34 cellular contexts compared by ENCODE assay signal in the genomic region with DNA sequence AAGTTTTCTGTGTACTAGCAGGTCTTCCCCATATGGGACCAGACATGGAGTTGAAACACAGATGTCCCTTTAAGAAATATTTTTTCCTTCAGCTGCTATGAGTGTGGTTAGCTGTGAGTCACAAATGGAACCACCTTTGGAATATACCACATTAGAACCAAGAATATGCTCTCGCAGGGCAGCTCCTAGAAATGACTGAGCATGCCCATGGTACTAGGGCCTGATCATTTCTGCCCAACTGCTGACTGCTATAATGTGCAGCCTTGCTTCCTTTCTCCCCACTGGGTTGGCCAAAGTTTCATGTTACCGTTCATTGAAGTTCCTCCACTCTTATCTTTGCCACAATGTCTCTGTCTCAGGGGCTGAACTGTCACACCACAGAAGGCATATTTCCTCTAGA.
DNase-seq lines count a peak whose midpoint lies in the region; ATAC-seq, FAIRE-seq and TF ChIP-seq lines count a peak whose summit lies in the region.
"Had no signal": no experiment of that assay in that cellular context is flagged by ENCODE, and none has a peak within 500 bp of the region (broad histone marks: within the 10 kb centered on the region; RNA-seq: fewer than 3 reads in every experiment).

No MANE protein-coding gene starts in this region.

- H3K4me3 Mint-ChIP-seq in astrocyte (ENCODE audit: unreplicated experiment) = no peak overlapping the region
- H3K4me3 Mint-ChIP-seq: activated CD4-positive, alpha-beta memory T cell treated with anti-CD3 and anti-CD28 coated beads for 36 hours; activated T-helper 1 cell treated with anti-CD3 and anti-CD28 coated beads, Interleukin-12 subunit alpha, Interleukin-12 subunit beta, Interleukin-2, Interleukin-4 antibody, amounts not matched to agents 30 ng/mL and 10 ng/mL and 1 ng/mL, durations not matched to agents 14 hours and 24 hours and 36 hours; CD14-positive monocyte; naive B cell had no signal

- H3K23ac ChIP-seq in neuronal stem cell (ENCODE audit: low read depth, low read length, poor library complexity) = no peak overlapping the region

- H3K27ac ChIP-seq in astrocyte (ENCODE audit: low read depth, low read length) (no peak overlapping the region), neuronal stem cell (replicated peaks; ENCODE audit: low read length) (no peak overlapping the region), caudate nucleus (ENCODE audit: low read depth, low read length) (no peak overlapping the region)
- H3K27ac ChIP-seq: esophagus muscularis mucosa, gastroesophageal sphincter, left ventricle myocardium inferior, prostate gland, SJSA1, suprapubic skin had no signal

- H3K27ac Mint-ChIP-seq in astrocyte (ENCODE audit: unreplicated experiment) = no peak overlapping the region
- H3K27ac Mint-ChIP-seq: activated CD4-positive, alpha-beta memory T cell treated with anti-CD3 and anti-CD28 coated beads for 36 hours; activated T-helper 1 cell treated with anti-CD3 and anti-CD28 coated beads, Interleukin-12 subunit alpha, Interleukin-12 subunit beta, Interleukin-2, Interleukin-4 antibody, amounts not matched to agents 30 ng/mL and 10 ng/mL and 1 ng/mL, durations not matched to agents 14 hours and 24 hours and 36 hours; CD14-positive monocyte; naive B cell had no signal

- no peak overlapping the region for H2BK12ac ChIP-seq in neuronal stem cell (ENCODE audit: low read length)

- H3K27me3 ChIP-seq in Loucy (ENCODE audit: insufficient read depth, low read length, poor library complexity, severe bottlenecking) (no peaks in the 10 kb centered on the region), astrocyte (ENCODE audit: insufficient read depth, low read length) (no peaks in the 10 kb centered on the region), neuronal stem cell (ENCODE audit: control insufficient read depth in 3 of 3, insufficient read depth in 3 of 3, low read depth in 1 of 3, low read length in 3 of 3) (no peaks in the 10 kb centered on the region)
- H3K27me3 ChIP-seq: esophagus muscularis mucosa, gastroesophageal sphincter, SJSA1, suprapubic skin had no signal

- H3K9me3 ChIP-seq in Loucy (ENCODE audit: insufficient read depth, low read depth, low read length) (no peaks in the 10 kb centered on the region; the same call in 1 of the 2 replicates), astrocyte (ENCODE audit: insufficient read depth, low read depth, low read length) (no peaks in the 10 kb centered on the region), neuronal stem cell (replicated peaks in 1 of 2; ENCODE audit: control insufficient read depth in 2 of 2, insufficient read depth in 1 of 2, low read depth in 1 of 2, low read length in 2 of 2) (no peaks in the 10 kb centered on the region)
- H3K9me3 ChIP-seq: esophagus muscularis mucosa, gastroesophageal sphincter, prostate gland, SJSA1, suprapubic skin had no signal

- no peak for FAIRE-seq in astrocyte (lab: Jason Lieb, UNC)
- FAIRE-seq: GM12892, H1, TTC549 had no signal

- no peak overlapping the region for H3K14ac ChIP-seq in neuronal stem cell (ENCODE audit: low read length)

- H2BK120ac ChIP-seq in neuronal stem cell (ENCODE audit: low read depth, low read length) = no peak overlapping the region

- H4K20me1 ChIP-seq in Loucy (ENCODE audit: insufficient read depth, low read length, poor library complexity, severe bottlenecking) (no peaks in the 10 kb centered on the region), astrocyte (ENCODE audit: insufficient read depth, low read length) (no peaks in the 10 kb centered on the region)

- no peak overlapping the region for H2AK5ac ChIP-seq in neuronal stem cell (ENCODE audit: low read depth, low read length)

- no peak for TF ChIP-seq CTCF in Loucy (conservative IDR thresholded peaks at IDR 0.05; ENCODE audit: low read length)
- TF ChIP-seq CTCF in astrocyte (IDR thresholded peaks at IDR 0.05; ENCODE audit: insufficient read depth, low read depth, low read length) = no peak

- H3K79me1 ChIP-seq in neuronal stem cell (ENCODE audit: low read depth, low read length) = no peaks in the 10 kb centered on the region

- H3K27me3 Mint-ChIP-seq in astrocyte (ENCODE audit: low read depth, unreplicated experiment) = no peaks in the 10 kb centered on the region
- H3K27me3 Mint-ChIP-seq: activated CD4-positive, alpha-beta memory T cell treated with anti-CD3 and anti-CD28 coated beads for 36 hours; naive B cell had no signal

- ATAC-seq in GM21360 (IDR thresholded peaks at IDR 0.05; ENCODE audit: unreplicated experiment) = no peak
- ATAC-seq: gastroesophageal sphincter had no signal

- H4K91ac ChIP-seq in neuronal stem cell (ENCODE audit: low read depth, low read length, poor library complexity) = no peak overlapping the region

- H2AFZ ChIP-seq in Loucy (ENCODE audit: low read length) (no peak overlapping the region; the same call in 1 of the 2 replicates), astrocyte (ENCODE audit: low read depth, low read length) (no peak overlapping the region), neuronal stem cell (ENCODE audit: low read length) (no peak overlapping the region)

- no peaks in the 10 kb centered on the region for H3K9me3 Mint-ChIP-seq in astrocyte (ENCODE audit: unreplicated experiment)
- H3K9me3 Mint-ChIP-seq: activated T-helper 1 cell treated with anti-CD3 and anti-CD28 coated beads, Interleukin-12 subunit alpha, Interleukin-12 subunit beta, Interleukin-2, Interleukin-4 antibody, amounts not matched to agents 30 ng/mL and 10 ng/mL and 1 ng/mL, durations not matched to agents 14 hours and 24 hours and 36 hours had no signal

- H3K9me2 ChIP-seq in Loucy (replicated peaks; ENCODE audit: low read depth, low read length) = no peaks in the 10 kb centered on the region

- H3K9ac ChIP-seq in Loucy (ENCODE audit: low read depth, low read length, poor library complexity, severe bottlenecking) = peak overlapping the region; percentile 48
- H3K9ac ChIP-seq in astrocyte (ENCODE audit: low read length) = no peak overlapping the region
- H3K9ac ChIP-seq in neuronal stem cell (ENCODE audit: low read depth, low read length, poor library complexity) = no peak overlapping the region

- H3K79me2 ChIP-seq in Loucy (ENCODE audit: insufficient read depth, low read length) (no peaks in the 10 kb centered on the region), astrocyte (ENCODE audit: insufficient read depth, low read length) (no peaks in the 10 kb centered on the region)

- no peak overlapping the region for H2BK15ac ChIP-seq in neuronal stem cell (ENCODE audit: low read length)

- H3K4me3 ChIP-seq in Loucy (ENCODE audit: low read length, poor library complexity, severe bottlenecking) = peak overlapping the region; percentile 40
- H3K4me3 ChIP-seq in astrocyte (ENCODE audit: insufficient read depth, low read depth, low read length) = no peak overlapping the region
- H3K4me3 ChIP-seq in neuronal stem cell (ENCODE audit: low read length in 2 of 2) = no peak overlapping the region
- H3K4me3 ChIP-seq: esophagus muscularis mucosa, gastroesophageal sphincter, left ventricle myocardium inferior, prostate gland, SJSA1, suprapubic skin had no signal

- peak overlapping the region; percentile 12 for H3K18ac ChIP-seq in neuronal stem cell (ENCODE audit: low read length)

- no peak overlapping the region for H2BK5ac ChIP-seq in neuronal stem cell (ENCODE audit: low read length)

- H3F3A ChIP-seq in Loucy (ENCODE audit: low read depth) = peaks cover 17% of the 10 kb centered on the region; the same call in 1 of the 2 replicates

- DNase-seq in Daoy (ENCODE audit: low read depth) (peak; percentile 5), astrocyte (ENCODE audit: low read depth) (peak; percentile 4), neuronal stem cell (ENCODE audit: low spot score) (no peak), caudate nucleus (lab: John Stamatoyannopoulos, UW) (no peak), KG1 (lab: John Stamatoyannopoulos, UW) (no peak), NCI-H748 (lab: John Stamatoyannopoulos, UW; ENCODE audit: unreplicated experiment) (no peak)
- DNase-seq: activated CD4-positive, alpha-beta memory T cell treated with anti-CD3 and anti-CD28 coated beads for 36 hours; activated CD4-positive, CD25-positive, alpha-beta regulatory T cell treated with anti-CD3 and anti-CD28 coated beads, Interleukin-2, amount 50 U/mL, for 72 hours; activated CD8-positive, alpha-beta memory T cell treated with anti-CD3 and anti-CD28 coated beads, Interleukin-2, amount 50 U/mL, for 4 hours; activated naive CD4-positive, alpha-beta T cell treated with anti-CD3 and anti-CD28 coated beads, Interleukin-2, amount 50 U/mL, for 16 hours; amygdala; cortex of kidney; hypothalamus; KBM-7; left ventricle myocardium inferior; naive B cell; NCI-H1694 treated with DMSO at 0.1 percent for 48 hours; NCI-H2171; NCI-H510A treated with DMSO at 0.1 percent for 48 hours; stimulated activated CD4-positive, alpha-beta T cell treated with anti-CD3 and anti-CD28 coated beads, Interleukin-15, amount 100 ng/mL, for 24 hours; stimulated activated naive CD4-positive, alpha-beta T cell; T-helper 1 cell had no signal

- H3K36me3 ChIP-seq in Loucy (ENCODE audit: insufficient read depth, low read length) (no peaks in the 10 kb centered on the region), astrocyte (ENCODE audit: insufficient read depth, low read length) (no peaks in the 10 kb centered on the region), neuronal stem cell (replicated peaks in 1 of 2; ENCODE audit: control insufficient read depth in 2 of 2, insufficient read depth in 2 of 2, low read length in 2 of 2) (no peaks in the 10 kb centered on the region)
- H3K36me3 ChIP-seq: esophagus muscularis mucosa, gastroesophageal sphincter, left ventricle myocardium inferior, prostate gland, SJSA1, suprapubic skin had no signal

- H4K8ac ChIP-seq in neuronal stem cell (ENCODE audit: low read depth, low read length) = no peak overlapping the region

- no peaks in the 10 kb centered on the region for H3K36me3 Mint-ChIP-seq in astrocyte (ENCODE audit: low read depth, unreplicated experiment)
- H3K36me3 Mint-ChIP-seq: activated CD4-positive, alpha-beta memory T cell treated with anti-CD3 and anti-CD28 coated beads for 36 hours; CD14-positive monocyte; naive B cell had no signal

- no peak overlapping the region for H3K4ac ChIP-seq in neuronal stem cell (ENCODE audit: low read length)

- H3K4me2 ChIP-seq in Loucy (ENCODE audit: low read depth, low read length, poor library complexity, severe bottlenecking) (peak overlapping the region; percentile 57), astrocyte (ENCODE audit: low read length) (no peak overlapping the region), neuronal stem cell (ENCODE audit: insufficient read depth, low read length, poor library complexity, severe bottlenecking) (no peak overlapping the region)

- peaks cover 25% of the 10 kb centered on the region for H3K4me1 ChIP-seq in Loucy (ENCODE audit: insufficient read depth, low read length, poor library complexity, severe bottlenecking)
- H3K4me1 ChIP-seq in astrocyte (ENCODE audit: insufficient read depth, low read length) = no peaks in the 10 kb centered on the region
- H3K4me1 ChIP-seq in neuronal stem cell (ENCODE audit: control insufficient read depth in 2 of 2, insufficient read depth in 1 of 2, low read depth in 1 of 2, low read length in 2 of 2) = no peaks in the 10 kb centered on the region
- H3K4me1 ChIP-seq: esophagus muscularis mucosa, gastroesophageal sphincter, left ventricle myocardium inferior, prostate gland, SJSA1, suprapubic skin had no signal

- no CpG with 5 or more reads among the region's 2 CpGs for WGBS in neuronal stem cell (ENCODE audit: extremely low coverage in 2 of 2, insufficient read length in 2 of 2, insufficient replicate concordance in 1 of 2), 2 donors

- H3K4me1 Mint-ChIP-seq in astrocyte (ENCODE audit: low read depth, unreplicated experiment) = peaks cover 4% of the 10 kb centered on the region
- H3K4me1 Mint-ChIP-seq: CD14-positive monocyte, naive B cell had no signal

Comparison
In these comparisons a context has a peak if more than half of its experiments do, and no peak if none do; other contexts are left out.
1. DNase-seq: peak in Daoy (single experiment) and astrocyte (single experiment); none in neuronal stem cell (single experiment), caudate nucleus (0 of 61), KG1 (single experiment) and NCI-H748 (single experiment).